Comparison of ENCODE assay signal across 18 cellular contexts in genomic region chr16:16010194-16010593, GRCh38.
"Had no signal": no experiment of that assay in that cellular context is flagged by ENCODE, and none has a peak within 500 bp of the region (broad histone marks: within the 10 kb centered on the region; RNA-seq: fewer than 3 reads in every experiment).

No MANE protein-coding gene starts in this region.

- H3K27me3 ChIP-seq: adrenal gland, dorsolateral prefrontal cortex, left lung, tibial artery had no signal

- H3K9me3 Mint-ChIP-seq: activated T-helper 17 cell treated with anti-CD3 and anti-CD28 coated beads, Interleukin-2, amount 50 U/mL, for 72 hours; endodermal cell had no signal

- H3K4me1 Mint-ChIP-seq: endodermal cell had no signal

- H3K27me3 Mint-ChIP-seq: activated T-helper 17 cell treated with anti-CD3 and anti-CD28 coated beads, Interleukin-2, amount 50 U/mL, for 72 hours; natural killer cell treated with Interleukin-12 subunit alpha and Interleukin-12 subunit beta and Interleukin-15 and Interleukin-18, amount 100 ng/mL, for 72 hours had no signal

- H3K27ac Mint-ChIP-seq: activated T-helper 17 cell treated with anti-CD3 and anti-CD28 coated beads, Interleukin-2, amount 50 U/mL, for 72 hours; endodermal cell; natural killer cell treated with Interleukin-12 subunit alpha and Interleukin-12 subunit beta and Interleukin-15 and Interleukin-18, amount 100 ng/mL, for 72 hours had no signal

- H3K9me3 ChIP-seq: adrenal gland, left lung, tibial artery had no signal

- H3K4me3 ChIP-seq: adrenal gland, dorsolateral prefrontal cortex, left lung, smooth muscle cell, tibial artery had no signal

- ATAC-seq: activated CD4-positive, CD25-positive, alpha-beta regulatory T cell treated with anti-CD3 and anti-CD28 coated beads, Interleukin-2, amount 50 U/mL, for 24 hours; activated T-helper 17 cell treated with anti-CD3 and anti-CD28 coated beads, Interleukin-2, amount 50 U/mL, for 72 hours; left lung; natural killer cell treated with Interleukin-12 subunit alpha and Interleukin-12 subunit beta and Interleukin-15 and Interleukin-18, amount 100 ng/mL, for 72 hours had no signal

- H3K27ac ChIP-seq: adrenal gland, dorsolateral prefrontal cortex, left lung, tibial artery had no signal

- DNase-seq: activated CD4-positive, alpha-beta T cell treated with anti-CD3 and anti-CD28 coated beads, Interleukin-2, amount 50 U/mL, for 1 hour; activated CD8-positive, alpha-beta memory T cell treated with anti-CD3 and anti-CD28 coated beads for 24 hours; activated naive CD4-positive, alpha-beta T cell treated with Interleukin-2 at 50 U/mL for 16 hours; activated T-cell treated with anti-CD3 and anti-CD28 coated beads for 4 hours; adrenal gland; dorsolateral prefrontal cortex; endodermal cell; erythroblast; hippocampal formation; left lung; mesenchymal stem cell; right cardiac atrium; T-helper 9 cell; tibial artery had no signal

- H3K4me2 ChIP-seq: smooth muscle cell had no signal

- H3K4me3 Mint-ChIP-seq: activated T-helper 17 cell treated with anti-CD3 and anti-CD28 coated beads, Interleukin-2, amount 50 U/mL, for 72 hours; endodermal cell; natural killer cell treated with Interleukin-12 subunit alpha and Interleukin-12 subunit beta and Interleukin-15 and Interleukin-18, amount 100 ng/mL, for 72 hours had no signal
